In the genomic region with DNA sequence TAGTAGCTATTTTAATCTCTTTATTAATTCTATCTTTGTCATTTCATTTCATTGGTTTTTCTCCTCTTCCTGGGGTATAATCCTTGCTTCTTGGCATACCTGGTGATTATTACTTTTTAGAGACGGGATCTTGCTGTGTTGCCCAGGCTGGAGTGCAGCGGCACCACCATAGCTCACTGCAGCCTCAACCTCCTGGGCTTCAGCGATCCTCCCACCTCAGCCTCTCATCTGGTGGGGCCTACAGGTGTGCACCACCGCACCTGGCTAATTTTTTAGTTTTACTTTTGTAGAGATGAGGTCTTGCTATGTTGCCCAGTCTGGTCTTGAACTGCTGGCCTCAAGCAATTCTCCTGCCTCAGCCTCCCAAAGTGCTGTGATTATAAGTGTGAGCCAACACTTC, we compare ENCODE assay signal across 35 cellular contexts. TPM values are rescaled to one million over a fixed set of nuclear protein-coding genes. Genes with fewer than 3 reads are reported as not detected.
"Had no signal": no experiment of that assay in that cellular context is flagged by ENCODE, and none has a peak within 500 bp of the region (broad histone marks: within the 10 kb centered on the region; RNA-seq: fewer than 3 reads in every experiment).

No MANE protein-coding gene starts in this region.

- H3K9ac ChIP-seq: neural progenitor cell, parathyroid adenoma had no signal

- H3K36me3 ChIP-seq: neural progenitor cell, ovary, spleen, stomach, thoracic aorta, thyroid gland, tibial nerve, upper lobe of left lung, vagina had no signal

- H3K36me3 Mint-ChIP-seq: natural killer cell, neural progenitor cell had no signal

- H3K27ac Mint-ChIP-seq: natural killer cell; nephron; neural progenitor cell; progenitor cell of endocrine pancreas; stimulated activated memory B cell treated with anti-CD40 and anti-IgM and Interleukin-4, amounts not matched to agents 10 μg/mL and 1 μg/mL and 100 μg/mL, for 72 hours; stimulated activated naive CD8-positive, alpha-beta T cell treated with anti-CD3 and anti-CD28 coated beads, Interleukin-15, Interleukin-2, amounts not matched to agents 100 ng/mL and 50 ng/mL, for 24 hours had no signal

- H3K79me2 ChIP-seq: parathyroid adenoma had no signal

- H3K4me3 ChIP-seq: neural progenitor cell, ovary, psoas muscle, skin epidermis, smooth muscle cell, spleen, stomach, thoracic aorta, thyroid gland, tibial nerve, upper lobe of left lung, vagina had no signal

- H3K4me3 Mint-ChIP-seq: natural killer cell; nephron; neural progenitor cell; stimulated activated memory B cell treated with anti-CD40 and anti-IgM and Interleukin-4, amounts not matched to agents 10 μg/mL and 1 μg/mL and 100 μg/mL, for 72 hours; stimulated activated naive CD8-positive, alpha-beta T cell treated with anti-CD3 and anti-CD28 coated beads, Interleukin-15, Interleukin-2, amounts not matched to agents 100 ng/mL and 50 ng/mL, for 24 hours had no signal

- ATAC-seq: natural killer cell; psoas muscle; right cardiac atrium; sciatic nerve; stimulated activated memory B cell treated with anti-CD40 and anti-IgM and Interleukin-4, amounts not matched to agents 10 μg/mL and 1 μg/mL and 100 μg/mL, for 72 hours had no signal

- H3K9me3 Mint-ChIP-seq: natural killer cell; nephron; neural progenitor cell; stimulated activated naive CD8-positive, alpha-beta T cell treated with anti-CD3 and anti-CD28 coated beads, Interleukin-15, Interleukin-2, amounts not matched to agents 100 ng/mL and 50 ng/mL, for 24 hours had no signal

- FAIRE-seq: urothelium cell line had no signal

- H3K27me3 ChIP-seq: neural progenitor cell, ovary, thyroid gland, tibial nerve, upper lobe of left lung, vagina had no signal

- H3K4me2 ChIP-seq: neural progenitor cell, smooth muscle cell had no signal

- H2AFZ ChIP-seq: neural progenitor cell, parathyroid adenoma had no signal

- H3K4me1 Mint-ChIP-seq: natural killer cell; nephron; neural progenitor cell; stimulated activated memory B cell treated with anti-CD40 and anti-IgM and Interleukin-4, amounts not matched to agents 10 μg/mL and 1 μg/mL and 100 μg/mL, for 72 hours had no signal

- H3K4me1 ChIP-seq: neural progenitor cell, parathyroid adenoma, psoas muscle, spleen, stomach, thyroid gland, tibial nerve, upper lobe of left lung, vagina had no signal

- H3K9me3 ChIP-seq: ovary, psoas muscle, spleen, stomach, thoracic aorta, thyroid gland, tibial nerve, upper lobe of left lung, vagina had no signal

- DNase-seq: natural killer cell; occipital lobe; ovary; psoas muscle; right cardiac atrium; spleen; stimulated activated CD4-positive, alpha-beta T cell treated with anti-CD3 and anti-CD28 coated beads, Interleukin-12 subunit alpha, Interleukin-12 subunit beta, amount 100 ng/mL, for 4 hours; stimulated activated CD4-positive, alpha-beta T cell treated with anti-CD3 and anti-CD28 coated beads, Interleukin-1b, Interleukin-23, amount 100 ng/mL, for 48 hours; stimulated activated CD4-positive, alpha-beta T cell treated with anti-CD3 and anti-CD28 coated beads, Interleukin-4, amount 100 ng/mL, for 1 hour; stimulated activated CD4-positive, alpha-beta T cell treated with anti-CD3 and anti-CD28 coated beads, Interleukin-4, amount 100 ng/mL, for 4 hours; stimulated activated CD8-positive, alpha-beta memory T cell treated with anti-CD3 and anti-CD28 coated beads, Interleukin-4, amount 100 ng/mL, for 48 hours; stimulated activated naive CD4-positive, alpha-beta T cell treated with Interleukin-2 at 50 U/mL for 16 hours; stomach; thyroid gland; trophoblast cell; upper lobe of left lung had no signal

- H3K27ac ChIP-seq: neural progenitor cell, ovary, parathyroid adenoma, psoas muscle, skin epidermis, spleen, stomach, thoracic aorta, thyroid gland, tibial nerve, upper lobe of left lung, vagina had no signal

RNA-seq across cellular contexts. Expression of a gene that starts 22.0 kb away (rescaled TPM):
- total RNA-seq: natural killer cell, occipital lobe, osteoblast, ovary, progenitor cell of endocrine pancreas, psoas muscle, renal cortical epithelial cell, right cardiac atrium, sciatic nerve, smooth muscle cell, spleen, stomach, subcutaneous adipose tissue, temporal lobe, thoracic aorta, thyroid gland, tibial nerve, upper lobe of left lung, ureter, vagina had no signal
- polyA plus RNA-seq: neural cell, ovary, psoas muscle, right cardiac atrium, smooth muscle cell, spleen, stomach had no signal
